1 cellular context compared by ENCODE assay signal in genomic region chr10:97407211-97407951, GRCh38.
TF ChIP-seq lines count a peak whose summit lies in the region.

No MANE protein-coding gene starts in this region.

TF ChIP-seq in HEK293, 187 proteins besides CTCF, POLR2A, EP300 and RAD21 (continued from another document and continues in another):
- TF ChIP-seq REST (tag by site-specific recombination; IDR thresholded peaks at IDR 0.05): no peak
- no peak for TF ChIP-seq KLF10 (tag by site-specific recombination; IDR thresholded peaks at IDR 0.05)
- TF ChIP-seq ZNF529 (tag by site-specific recombination; IDR thresholded peaks at IDR 0.05; ENCODE audit: insufficient replicate concordance): no peak
- TF ChIP-seq, protein P1, sequence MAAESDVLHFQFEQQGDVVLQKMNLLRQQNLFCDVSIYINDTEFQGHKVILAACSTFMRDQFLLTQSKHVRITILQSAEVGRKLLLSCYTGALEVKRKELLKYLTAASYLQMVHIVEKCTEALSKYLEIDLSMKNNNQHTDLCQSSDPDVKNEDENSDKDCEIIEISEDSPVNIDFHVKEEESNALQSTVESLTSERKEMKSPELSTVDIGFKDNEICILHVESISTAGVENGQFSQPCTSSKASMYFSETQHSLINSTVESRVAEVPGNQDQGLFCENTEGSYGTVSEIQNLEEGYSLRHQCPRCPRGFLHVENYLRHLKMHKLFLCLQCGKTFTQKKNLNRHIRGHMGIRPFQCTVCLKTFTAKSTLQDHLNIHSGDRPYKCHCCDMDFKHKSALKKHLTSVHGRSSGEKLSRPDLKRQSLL (tag by site-specific recombination; IDR thresholded peaks at IDR 0.05): no peak
- TF ChIP-seq, protein P2, sequence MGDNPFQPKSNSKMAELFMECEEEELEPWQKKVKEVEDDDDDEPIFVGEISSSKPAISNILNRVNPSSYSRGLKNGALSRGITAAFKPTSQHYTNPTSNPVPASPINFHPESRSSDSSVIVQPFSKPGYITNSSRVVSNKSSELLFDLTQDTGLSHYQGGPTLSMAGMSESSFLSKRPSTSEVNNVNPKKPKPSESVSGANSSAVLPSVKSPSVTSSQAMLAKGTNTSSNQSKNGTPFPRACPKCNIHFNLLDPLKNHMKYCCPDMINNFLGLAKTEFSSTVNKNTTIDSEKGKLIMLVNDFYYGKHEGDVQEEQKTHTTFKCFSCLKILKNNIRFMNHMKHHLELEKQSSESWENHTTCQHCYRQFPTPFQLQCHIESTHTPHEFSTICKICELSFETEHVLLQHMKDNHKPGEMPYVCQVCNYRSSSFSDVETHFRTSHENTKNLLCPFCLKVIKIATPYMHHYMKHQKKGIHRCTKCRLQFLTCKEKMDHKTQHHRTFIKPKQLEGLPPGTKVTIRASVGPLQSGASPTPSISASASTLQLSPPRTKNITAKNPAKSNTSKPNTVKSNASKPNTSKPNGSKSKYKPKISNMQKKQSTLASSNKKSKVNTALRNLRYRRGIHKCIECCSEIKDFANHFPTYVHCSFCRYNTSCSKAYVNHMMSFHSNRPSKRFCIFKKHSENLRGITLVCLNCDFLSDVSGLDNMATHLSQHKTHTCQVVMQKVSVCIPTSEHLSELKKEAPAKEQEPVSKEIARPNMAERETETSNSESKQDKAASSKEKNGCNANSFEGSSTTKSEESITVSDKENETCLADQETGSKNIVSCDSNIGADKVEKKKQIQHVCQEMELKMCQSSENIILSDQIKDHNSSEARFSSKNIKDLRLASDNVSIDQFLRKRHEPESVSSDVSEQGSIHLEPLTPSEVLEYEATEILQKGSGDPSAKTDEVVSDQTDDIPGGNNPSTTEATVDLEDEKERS (tag by site-specific recombination; IDR thresholded peaks at IDR 0.05): no peak
- TF ChIP-seq, protein P3, sequence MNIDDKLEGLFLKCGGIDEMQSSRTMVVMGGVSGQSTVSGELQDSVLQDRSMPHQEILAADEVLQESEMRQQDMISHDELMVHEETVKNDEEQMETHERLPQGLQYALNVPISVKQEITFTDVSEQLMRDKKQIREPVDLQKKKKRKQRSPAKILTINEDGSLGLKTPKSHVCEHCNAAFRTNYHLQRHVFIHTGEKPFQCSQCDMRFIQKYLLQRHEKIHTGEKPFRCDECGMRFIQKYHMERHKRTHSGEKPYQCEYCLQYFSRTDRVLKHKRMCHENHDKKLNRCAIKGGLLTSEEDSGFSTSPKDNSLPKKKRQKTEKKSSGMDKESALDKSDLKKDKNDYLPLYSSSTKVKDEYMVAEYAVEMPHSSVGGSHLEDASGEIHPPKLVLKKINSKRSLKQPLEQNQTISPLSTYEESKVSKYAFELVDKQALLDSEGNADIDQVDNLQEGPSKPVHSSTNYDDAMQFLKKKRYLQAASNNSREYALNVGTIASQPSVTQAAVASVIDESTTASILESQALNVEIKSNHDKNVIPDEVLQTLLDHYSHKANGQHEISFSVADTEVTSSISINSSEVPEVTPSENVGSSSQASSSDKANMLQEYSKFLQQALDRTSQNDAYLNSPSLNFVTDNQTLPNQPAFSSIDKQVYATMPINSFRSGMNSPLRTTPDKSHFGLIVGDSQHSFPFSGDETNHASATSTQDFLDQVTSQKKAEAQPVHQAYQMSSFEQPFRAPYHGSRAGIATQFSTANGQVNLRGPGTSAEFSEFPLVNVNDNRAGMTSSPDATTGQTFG (tag by site-specific recombination; IDR thresholded peaks at IDR 0.05; ENCODE audit: borderline replicate concordance): no peak
- TF ChIP-seq PRDM10 (tag by site-specific recombination; IDR thresholded peaks at IDR 0.05): peak; percentile 31
- no peak for TF ChIP-seq HOXC10 (CRISPR knock-in tag; IDR thresholded peaks at IDR 0.05)
- TF ChIP-seq WT1 (tag by site-specific recombination; IDR thresholded peaks at IDR 0.05): no peak; the same call in 1 of the 2 replicates
- no peak for TF ChIP-seq ZNF521 (tag by site-specific recombination; IDR thresholded peaks at IDR 0.05)
- no peak for TF ChIP-seq ZNF768 (tag by site-specific recombination; IDR thresholded peaks at IDR 0.05)
- TF ChIP-seq ZFHX2 (tag by site-specific recombination; conservative IDR thresholded peaks at IDR 0.05): no peak
- TF ChIP-seq ZNF558 (tag by site-specific recombination; IDR thresholded peaks at IDR 0.05): no peak
- TF ChIP-seq PRDM1 (tag by site-specific recombination; IDR thresholded peaks at IDR 0.05): no peak
- TF ChIP-seq ZNF623 (tag by site-specific recombination; IDR thresholded peaks at IDR 0.05): no peak
- TF ChIP-seq AEBP2 (tag by site-specific recombination; IDR thresholded peaks at IDR 0.05; ENCODE audit: borderline replicate concordance): no peak
- peak; percentile 91 for TF ChIP-seq ZNF600 (tag by site-specific recombination; IDR thresholded peaks at IDR 0.05)
- no peak for TF ChIP-seq ZNF366 (tag by site-specific recombination; conservative IDR thresholded peaks at IDR 0.05)
- TF ChIP-seq TRIM28 (IDR thresholded peaks at IDR 0.05; ENCODE audit: borderline replicate concordance, low read length): 0 out of 2 replicates have a peak, but pooled peaks have one; percentile 43
- TF ChIP-seq ZNF157 (tag by site-specific recombination; IDR thresholded peaks at IDR 0.05): no peak
- TF ChIP-seq ZNF629 (tag by site-specific recombination; IDR thresholded peaks at IDR 0.05): no peak; the same call in none of the 2 replicates
- no peak for TF ChIP-seq ZNF221 (tag by site-specific recombination; IDR thresholded peaks at IDR 0.05; ENCODE audit: borderline replicate concordance)
- no peak for TF ChIP-seq ZNF223 (tag by site-specific recombination; IDR thresholded peaks at IDR 0.05)
- TF ChIP-seq ZNF239 (tag by site-specific recombination; IDR thresholded peaks at IDR 0.05): no peak
- no peak for TF ChIP-seq ZNF701 (tag by site-specific recombination; IDR thresholded peaks at IDR 0.05)
- no peak for TF ChIP-seq ZNF16 (tag by site-specific recombination; IDR thresholded peaks at IDR 0.05; ENCODE audit: low read depth)
- TF ChIP-seq ZNF302 (tag by site-specific recombination; IDR thresholded peaks at IDR 0.05; ENCODE audit: low read depth): no peak
- no peak for TF ChIP-seq ZNF19 (tag by site-specific recombination; IDR thresholded peaks at IDR 0.05; ENCODE audit: low read depth)
- no peak for TF ChIP-seq KLF9 (tag by site-specific recombination; IDR thresholded peaks at IDR 0.05; ENCODE audit: low read depth)
- TF ChIP-seq ZNF830 (tag by site-specific recombination; IDR thresholded peaks at IDR 0.05; ENCODE audit: low read depth): no peak
- TF ChIP-seq ZNF792 (tag by site-specific recombination; IDR thresholded peaks at IDR 0.05): no peak
- peak; percentile 51; the same call in 1 of the 2 replicates for TF ChIP-seq ZNF335 (tag by site-specific recombination; conservative IDR thresholded peaks at IDR 0.05)
- no peak for TF ChIP-seq ZSCAN16 (tag by site-specific recombination; IDR thresholded peaks at IDR 0.05)
- no peak for TF ChIP-seq PBX3 (CRISPR knock-in tag; IDR thresholded peaks at IDR 0.05)
- TF ChIP-seq, protein P4, sequence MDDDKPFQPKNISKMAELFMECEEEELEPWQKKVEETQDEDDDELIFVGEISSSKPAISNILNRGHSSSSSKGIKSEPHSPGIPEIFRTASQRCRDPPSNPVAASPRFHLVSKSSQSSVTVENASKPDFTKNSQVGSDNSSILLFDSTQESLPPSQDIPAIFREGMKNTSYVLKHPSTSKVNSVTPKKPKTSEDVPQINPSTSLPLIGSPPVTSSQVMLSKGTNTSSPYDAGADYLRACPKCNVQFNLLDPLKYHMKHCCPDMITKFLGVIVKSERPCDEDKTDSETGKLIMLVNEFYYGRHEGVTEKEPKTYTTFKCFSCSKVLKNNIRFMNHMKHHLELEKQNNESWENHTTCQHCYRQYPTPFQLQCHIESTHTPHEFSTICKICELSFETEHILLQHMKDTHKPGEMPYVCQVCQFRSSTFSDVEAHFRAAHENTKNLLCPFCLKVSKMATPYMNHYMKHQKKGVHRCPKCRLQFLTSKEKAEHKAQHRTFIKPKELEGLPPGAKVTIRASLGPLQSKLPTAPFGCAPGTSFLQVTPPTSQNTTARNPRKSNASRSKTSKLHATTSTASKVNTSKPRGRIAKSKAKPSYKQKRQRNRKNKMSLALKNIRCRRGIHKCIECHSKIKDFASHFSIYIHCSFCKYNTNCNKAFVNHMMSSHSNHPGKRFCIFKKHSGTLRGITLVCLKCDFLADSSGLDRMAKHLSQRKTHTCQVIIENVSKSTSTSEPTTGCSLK (tag by site-specific recombination; IDR thresholded peaks at IDR 0.05): no peak
- no peak for TF ChIP-seq BCL11A (tag by site-specific recombination; IDR thresholded peaks at IDR 0.05; ENCODE audit: low read depth)
- TF ChIP-seq ZBTB7A (tag by site-specific recombination; IDR thresholded peaks at IDR 0.05; ENCODE audit: low read depth): no peak
- TF ChIP-seq ZNF549 (tag by site-specific recombination; IDR thresholded peaks at IDR 0.05): no peak
- no peak for TF ChIP-seq ZIC2 (tag by site-specific recombination; IDR thresholded peaks at IDR 0.05)
- no peak for TF ChIP-seq ZNF610 (tag by site-specific recombination; IDR thresholded peaks at IDR 0.05; ENCODE audit: borderline replicate concordance)
- no peak for TF ChIP-seq ZNF311 (tag by site-specific recombination; IDR thresholded peaks at IDR 0.05; ENCODE audit: borderline replicate concordance)
- TF ChIP-seq ZEB2 (tag by site-specific recombination; IDR thresholded peaks at IDR 0.05): peak; percentile 59; the same call in 1 of the 2 replicates
- no peak for TF ChIP-seq EGR2 (tag by site-specific recombination; IDR thresholded peaks at IDR 0.05; ENCODE audit: low read depth)
- no peak for TF ChIP-seq ZNF140 (tag by site-specific recombination; IDR thresholded peaks at IDR 0.05)
- TF ChIP-seq ZNF155 (tag by site-specific recombination; IDR thresholded peaks at IDR 0.05): no peak
- no peak for TF ChIP-seq REPIN1 (tag by site-specific recombination; IDR thresholded peaks at IDR 0.05; ENCODE audit: low read depth)
- TF ChIP-seq ZSCAN23 (tag by site-specific recombination; IDR thresholded peaks at IDR 0.05): no peak
- TF ChIP-seq MYNN (tag by site-specific recombination; IDR thresholded peaks at IDR 0.05; ENCODE audit: borderline replicate concordance): no peak
- no peak for TF ChIP-seq SP2 (tag by site-specific recombination; IDR thresholded peaks at IDR 0.05)
